Comparison of ENCODE assay signal across 26 cellular contexts in the genomic region with DNA sequence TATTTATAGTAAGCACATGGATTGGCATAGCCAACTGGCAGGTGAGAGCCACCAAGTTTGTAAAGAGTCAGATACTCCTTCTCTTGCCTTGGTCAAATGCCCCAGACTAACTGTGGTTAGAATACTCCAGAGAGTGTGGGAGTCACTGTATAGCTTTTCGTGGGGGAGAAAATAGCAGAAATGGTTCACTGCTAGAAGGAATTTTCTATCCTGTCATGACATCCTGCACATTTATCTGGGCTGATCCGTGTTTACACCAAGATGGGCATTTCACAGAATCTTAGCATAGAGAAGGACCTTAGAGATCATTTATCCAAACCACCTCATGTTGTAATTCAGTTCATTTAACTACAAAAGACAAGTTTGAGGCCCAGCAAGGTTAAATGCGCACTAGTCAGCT.
"Had no signal": no experiment of that assay in that cellular context is flagged by ENCODE, and none has a peak within 500 bp of the region (broad histone marks: within the 10 kb centered on the region; RNA-seq: fewer than 3 reads in every experiment).

No MANE protein-coding gene starts in this region.

- H3K4me3 ChIP-seq: K562, Peyer's patch, SJSA1 had no signal

- H3K4me1 Mint-ChIP-seq: activated CD8-positive, alpha-beta memory T cell treated with anti-CD3 and anti-CD28 coated beads, Interleukin-2, amount 10 ng/mL, durations not matched to agents 7 days and 5 days; WTC11 had no signal

- H3K4me1 ChIP-seq: Peyer's patch, SJSA1 had no signal

- H3K36me3 Mint-ChIP-seq: activated CD8-positive, alpha-beta memory T cell treated with anti-CD3 and anti-CD28 coated beads, Interleukin-2, amount 10 ng/mL, durations not matched to agents 7 days and 5 days; activated naive CD8-positive, alpha-beta T cell; WTC11 had no signal

- H3K27me3 Mint-ChIP-seq: activated naive CD8-positive, alpha-beta T cell had no signal

- H3K4me3 Mint-ChIP-seq: activated CD8-positive, alpha-beta memory T cell treated with anti-CD3 and anti-CD28 coated beads, Interleukin-2, amount 10 ng/mL, durations not matched to agents 7 days and 5 days; activated naive CD4-positive, alpha-beta T cell treated with anti-CD3 and anti-CD28 coated beads for 36 hours; activated naive CD8-positive, alpha-beta T cell; activated T-cell treated with anti-CD3 and anti-CD28 coated beads, Interleukin-2, amount 50 U/mL, for 24 hours; T-helper 1 cell treated with Interleukin-12 subunit alpha and Interleukin-12 subunit beta and Interleukin-4 antibody, amounts not matched to agents 30 μg/mL and 1 μg/mL, for 36 hours; WTC11 had no signal

- H3K9me3 ChIP-seq: Peyer's patch, SJSA1 had no signal

- H3K27ac Mint-ChIP-seq: activated CD8-positive, alpha-beta memory T cell treated with anti-CD3 and anti-CD28 coated beads, Interleukin-2, amount 10 ng/mL, durations not matched to agents 7 days and 5 days; activated naive CD4-positive, alpha-beta T cell treated with anti-CD3 and anti-CD28 coated beads for 36 hours; activated naive CD8-positive, alpha-beta T cell; activated T-cell treated with anti-CD3 and anti-CD28 coated beads, Interleukin-2, amount 50 U/mL, for 24 hours; T-helper 1 cell treated with Interleukin-12 subunit alpha and Interleukin-12 subunit beta and Interleukin-4 antibody, amounts not matched to agents 30 μg/mL and 1 μg/mL, for 36 hours; WTC11 had no signal

- H3K27ac ChIP-seq: Peyer's patch, RWPE1, SJSA1 had no signal

- H3K9me3 Mint-ChIP-seq: activated naive CD4-positive, alpha-beta T cell treated with anti-CD3 and anti-CD28 coated beads for 36 hours; activated T-cell treated with anti-CD3 and anti-CD28 coated beads, Interleukin-2, amount 50 U/mL, for 24 hours; T-helper 1 cell treated with Interleukin-12 subunit alpha and Interleukin-12 subunit beta and Interleukin-4 antibody, amounts not matched to agents 30 μg/mL and 1 μg/mL, for 36 hours; WTC11 had no signal

- H3K27me3 ChIP-seq: Peyer's patch, SJSA1 had no signal

- DNase-seq: activated CD4-positive, alpha-beta T cell treated with anti-CD3 and anti-CD28 coated beads for 48 hours; activated CD4-positive, alpha-beta T cell treated with anti-CD3 and anti-CD28 coated beads, Interleukin-2, amount 50 U/mL, for 48 hours; activated CD4-positive, CD25-positive, alpha-beta regulatory T cell treated with anti-CD3 and anti-CD28 coated beads, Interleukin-2, amount 50 U/mL, for 72 hours; activated CD8-positive, alpha-beta memory T cell treated with anti-CD3 and anti-CD28 coated beads, Interleukin-2, amount 10 ng/mL, durations not matched to agents 7 days and 5 days; activated effector memory CD4-positive, alpha-beta T cell treated with anti-CD3 and anti-CD28 coated beads, Interleukin-2, amount 50 U/mL, for 16 hours; activated naive CD4-positive, alpha-beta T cell treated with anti-CD3 and anti-CD28 coated beads for 36 hours; activated T-cell treated with anti-CD3 and anti-CD28 coated beads, Interleukin-2, amount 50 U/mL, for 24 hours; central memory CD4-positive, alpha-beta T cell; Karpas-422; MM.1S; NCI-H1105; NCI-H1436; NCI-H1694 treated with DMSO at 0.1 percent for 48 hours; NCI-H2029 treated with DMSO at 0.1 percent for 48 hours; NCI-H510A treated with DMSO at 0.1 percent for 48 hours; Peyer's patch; Right ventricle myocardium superior; SW 1271; T-helper 9 cell had no signal

- H3K36me3 ChIP-seq: Peyer's patch, SJSA1 had no signal

- FAIRE-seq: bronchial epithelial cell, K562 had no signal
